13 cellular contexts compared by ENCODE assay signal in genomic region chr18:28065031-28065792, GRCh38.
DNase-seq lines count a peak whose midpoint lies in the region; ATAC-seq and TF ChIP-seq lines count a peak whose summit lies in the region.
"Had no signal": no experiment of that assay in that cellular context is flagged by ENCODE, and none has a peak within 500 bp of the region (broad histone marks: within the 10 kb centered on the region; RNA-seq: fewer than 3 reads in every experiment).

No MANE protein-coding gene starts in this region.

- ATAC-seq in CD8-positive, alpha-beta T cell, result no peak
- ATAC-seq in omental fat pad (ENCODE audit: low FRiP score), result no peak

- H3K27ac ChIP-seq in epithelial cell of prostate, result peak overlapping the region; percentile 36
- H3K27ac ChIP-seq in neuronal stem cell (replicated peaks; ENCODE audit: low read length), result no peak overlapping the region
- H3K27ac ChIP-seq in CD8-positive, alpha-beta T cell (ENCODE audit: low read depth, low read length), result no peak overlapping the region

- H2BK5ac ChIP-seq in neuronal stem cell (ENCODE audit: low read length), result no peak overlapping the region

- no peak overlapping the region for H3K4me3 Mint-ChIP-seq in CD8-positive, alpha-beta T cell
- H3K4me3 Mint-ChIP-seq: activated T-cell treated with anti-CD3 and anti-CD28 coated beads, Interleukin-2, amount 50 U/mL, for 24 hours; IgD-negative memory B cell; T-helper 1 cell treated with Interleukin-12 subunit alpha and Interleukin-12 subunit beta and Interleukin-4 antibody, amounts not matched to agents 30 μg/mL and 1 μg/mL, for 36 hours had no signal

- H3K27me3 ChIP-seq in neuronal stem cell (ENCODE audit: control insufficient read depth in 3 of 3, insufficient read depth in 3 of 3, low read depth in 1 of 3, low read length in 3 of 3), result no peaks in the 10 kb centered on the region
- no peaks in the 10 kb centered on the region for H3K27me3 ChIP-seq in CD8-positive, alpha-beta T cell (ENCODE audit: insufficient read depth, low read length)
- H3K27me3 ChIP-seq: dorsolateral prefrontal cortex had no signal

- H3K4me1 Mint-ChIP-seq in CD8-positive, alpha-beta T cell (ENCODE audit: low read depth), result no peaks in the 10 kb centered on the region
- H3K4me1 Mint-ChIP-seq: IgD-negative memory B cell had no signal

- CTCF ChIA-PET in CD8-positive, alpha-beta T cell (lab: Charles Lee), result no interaction called here

- no CpG with 5 or more reads among the region's 4 CpGs for WGBS in neuronal stem cell (ENCODE audit: extremely low coverage in 2 of 2, insufficient read length in 2 of 2, insufficient replicate concordance in 1 of 2), 2 donors

- no peak overlapping the region for H3K4me2 ChIP-seq in neuronal stem cell (ENCODE audit: insufficient read depth, low read length, poor library complexity, severe bottlenecking)

- no peak overlapping the region for H2AFZ ChIP-seq in neuronal stem cell (ENCODE audit: low read length)

- H2BK12ac ChIP-seq in neuronal stem cell (ENCODE audit: low read length), result no peak overlapping the region

- H3K36me3 ChIP-seq in neuronal stem cell (replicated peaks in 1 of 2; ENCODE audit: control insufficient read depth in 2 of 2, insufficient read depth in 2 of 2, low read length in 2 of 2), result peaks cover under 1 to 25% of the 10 kb centered on the region in 2 donors
- no peaks in the 10 kb centered on the region for H3K36me3 ChIP-seq in CD8-positive, alpha-beta T cell (ENCODE audit: insufficient read depth, low read length)

- no peak overlapping the region for H2BK15ac ChIP-seq in neuronal stem cell (ENCODE audit: low read length)

- H3K36me3 Mint-ChIP-seq in CD8-positive, alpha-beta T cell, result no peaks in the 10 kb centered on the region
- H3K36me3 Mint-ChIP-seq: IgD-negative memory B cell had no signal

- no peak overlapping the region for H4K91ac ChIP-seq in neuronal stem cell (ENCODE audit: low read depth, low read length, poor library complexity)

- no peak overlapping the region for H2BK120ac ChIP-seq in neuronal stem cell (ENCODE audit: low read depth, low read length)

- H3K18ac ChIP-seq in neuronal stem cell (ENCODE audit: low read length), result no peak overlapping the region

- peaks cover 0 to 25% of the 10 kb centered on the region in 2 donors for H3K9me3 ChIP-seq in neuronal stem cell (replicated peaks in 1 of 2; ENCODE audit: control insufficient read depth in 2 of 2, insufficient read depth in 1 of 2, low read depth in 1 of 2, low read length in 2 of 2)
- H3K9me3 ChIP-seq in CD8-positive, alpha-beta T cell (ENCODE audit: low read length), result peaks cover 3% of the 10 kb centered on the region

- H3K9ac ChIP-seq in neuronal stem cell (ENCODE audit: low read depth, low read length, poor library complexity), result no peak overlapping the region

- no peak overlapping the region for H2AK5ac ChIP-seq in neuronal stem cell (ENCODE audit: low read depth, low read length)

- H3K27me3 Mint-ChIP-seq in CD8-positive, alpha-beta T cell (ENCODE audit: low read depth), result no peaks in the 10 kb centered on the region
- H3K27me3 Mint-ChIP-seq: activated T-cell treated with anti-CD3 and anti-CD28 coated beads, Interleukin-2, amount 50 U/mL, for 24 hours; IgD-negative memory B cell had no signal

- H3K9me3 Mint-ChIP-seq in CD8-positive, alpha-beta T cell, result peaks cover 10% of the 10 kb centered on the region

- DNase-seq in Daoy (ENCODE audit: low read depth) (peak; percentile 58), M059J (ENCODE audit: low read depth) (peak; percentile 95), epithelial cell of prostate (ENCODE audit: low read depth, low spot score) (peak; percentile 27), neuronal stem cell (ENCODE audit: low spot score) (peak; percentile 38), middle frontal gyrus (ENCODE audit: extremely low spot score, low spot score) (no peak), UCSD-AML1 (lab: John Stamatoyannopoulos, UW; ENCODE audit: unreplicated experiment) (no peak), omental fat pad (ENCODE audit: low spot score) (no peak)
- no peak for DNase-seq in CD8-positive, alpha-beta T cell
- DNase-seq: activated T-cell treated with anti-CD3 and anti-CD28 coated beads, Interleukin-2, amount 50 U/mL, for 24 hours; dorsolateral prefrontal cortex; NCI-H510A treated with DMSO at 0.1 percent for 48 hours had no signal

- intact Hi-C loops in CD8-positive, alpha-beta T cell (cut with DNase I, micrococcal nuclease), result no loop called here

- no peak overlapping the region for H3K23ac ChIP-seq in neuronal stem cell (ENCODE audit: low read depth, low read length, poor library complexity)

- H3K79me1 ChIP-seq in neuronal stem cell (ENCODE audit: low read depth, low read length), result peaks cover 6% of the 10 kb centered on the region

- TF ChIP-seq CTCF in CD8-positive, alpha-beta T cell (IDR thresholded peaks at IDR 0.05), result no peak
- TF ChIP-seq CTCF in omental fat pad (IDR thresholded peaks at IDR 0.05), result no peak

- no peak overlapping the region for H3K27ac Mint-ChIP-seq in CD8-positive, alpha-beta T cell
- H3K27ac Mint-ChIP-seq: activated T-cell treated with anti-CD3 and anti-CD28 coated beads, Interleukin-2, amount 50 U/mL, for 24 hours; IgD-negative memory B cell; T-helper 1 cell treated with Interleukin-12 subunit alpha and Interleukin-12 subunit beta and Interleukin-4 antibody, amounts not matched to agents 30 μg/mL and 1 μg/mL, for 36 hours had no signal

- H3K4me1 ChIP-seq in neuronal stem cell (ENCODE audit: control insufficient read depth in 2 of 2, insufficient read depth in 1 of 2, low read depth in 1 of 2, low read length in 2 of 2), result peaks cover 12 to 16% of the 10 kb centered on the region in 2 donors
- H3K4me1 ChIP-seq in CD8-positive, alpha-beta T cell (ENCODE audit: insufficient read depth, low read length), result no peaks in the 10 kb centered on the region

- H3K4ac ChIP-seq in neuronal stem cell (ENCODE audit: low read length), result no peak overlapping the region

- no peak overlapping the region for H3K14ac ChIP-seq in neuronal stem cell (ENCODE audit: low read length)

- H3K4me3 ChIP-seq in neuronal stem cell (ENCODE audit: low read length in 2 of 2), result no peak overlapping the region
- no peak overlapping the region for H3K4me3 ChIP-seq in CD8-positive, alpha-beta T cell (ENCODE audit: low read depth, low read length)
- H3K4me3 ChIP-seq: dorsolateral prefrontal cortex had no signal

- POLR2A ChIA-PET in CD8-positive, alpha-beta T cell (lab: Charles Lee), result no interaction called here

- H4K8ac ChIP-seq in neuronal stem cell (ENCODE audit: low read depth, low read length), result no peak overlapping the region

Comparison
In these comparisons a context has a peak if more than half of its experiments do, and no peak if none do; other contexts are left out.
1. DNase-seq: peak in Daoy (single experiment), M059J (single experiment), epithelial cell of prostate (single experiment) and neuronal stem cell (single experiment); none in middle frontal gyrus (single experiment), UCSD-AML1 (single experiment), CD8-positive, alpha-beta T cell (0 of 7) and omental fat pad (single experiment).